1 cellular context compared by ENCODE assay signal in the genomic region with DNA sequence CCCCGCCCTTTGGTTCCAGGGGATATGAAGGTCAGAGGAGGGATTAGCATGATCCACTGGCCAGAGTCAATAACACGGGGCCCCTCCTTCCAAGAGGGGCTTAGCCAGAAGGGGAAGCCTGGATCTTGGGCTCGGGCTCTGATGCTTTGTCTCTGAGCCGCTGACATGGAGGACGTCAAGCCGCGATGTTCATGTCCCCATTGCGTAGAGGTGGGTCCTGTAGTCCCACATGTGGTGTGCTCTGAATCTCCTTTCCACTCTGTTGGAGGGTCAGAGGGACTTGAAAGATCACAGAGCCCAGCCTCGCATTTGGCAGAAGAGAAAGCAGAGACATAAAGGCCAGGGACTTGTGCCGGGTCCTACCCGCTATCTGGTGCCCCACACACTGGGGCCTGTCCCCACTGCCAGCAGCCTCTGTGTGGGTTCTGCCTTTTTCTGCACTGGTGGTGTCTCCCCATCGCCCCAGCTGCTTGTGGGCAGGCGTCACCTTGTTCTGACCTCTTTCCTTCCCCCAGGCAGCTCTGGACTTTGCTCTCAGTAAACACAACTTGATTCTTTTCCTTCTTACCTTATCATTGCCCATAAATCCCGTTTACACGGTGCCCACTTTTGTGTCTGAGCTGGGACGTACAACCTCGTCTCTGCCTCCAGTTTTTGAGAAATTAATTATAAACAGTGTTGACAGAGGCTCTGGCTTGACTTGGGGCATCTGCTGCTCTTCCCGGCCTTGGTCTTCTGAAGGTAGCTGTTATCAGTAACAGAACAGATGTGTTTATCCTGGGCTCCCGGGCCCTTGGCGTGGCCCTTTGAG.
A peak's percentile ranks its signal among the peaks of the same experiment; 100 is the strongest.
TF ChIP-seq lines count a peak whose summit lies in the region.

No MANE protein-coding gene starts in this region.

TF ChIP-seq in HepG2, 621 proteins besides CTCF, POLR2A, EP300 and RAD21 (continued from another document and continues in another):
- TF ChIP-seq, protein P1, sequence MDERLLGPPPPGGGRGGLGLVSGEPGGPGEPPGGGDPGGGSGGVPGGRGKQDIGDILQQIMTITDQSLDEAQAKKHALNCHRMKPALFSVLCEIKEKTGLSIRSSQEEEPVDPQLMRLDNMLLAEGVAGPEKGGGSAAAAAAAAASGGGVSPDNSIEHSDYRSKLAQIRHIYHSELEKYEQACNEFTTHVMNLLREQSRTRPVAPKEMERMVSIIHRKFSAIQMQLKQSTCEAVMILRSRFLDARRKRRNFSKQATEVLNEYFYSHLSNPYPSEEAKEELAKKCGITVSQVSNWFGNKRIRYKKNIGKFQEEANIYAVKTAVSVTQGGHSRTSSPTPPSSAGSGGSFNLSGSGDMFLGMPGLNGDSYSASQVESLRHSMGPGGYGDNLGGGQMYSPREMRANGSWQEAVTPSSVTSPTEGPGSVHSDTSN (CRISPR knock-in tag; IDR thresholded peaks at IDR 0.05): no peak
- TF ChIP-seq, protein P2, sequence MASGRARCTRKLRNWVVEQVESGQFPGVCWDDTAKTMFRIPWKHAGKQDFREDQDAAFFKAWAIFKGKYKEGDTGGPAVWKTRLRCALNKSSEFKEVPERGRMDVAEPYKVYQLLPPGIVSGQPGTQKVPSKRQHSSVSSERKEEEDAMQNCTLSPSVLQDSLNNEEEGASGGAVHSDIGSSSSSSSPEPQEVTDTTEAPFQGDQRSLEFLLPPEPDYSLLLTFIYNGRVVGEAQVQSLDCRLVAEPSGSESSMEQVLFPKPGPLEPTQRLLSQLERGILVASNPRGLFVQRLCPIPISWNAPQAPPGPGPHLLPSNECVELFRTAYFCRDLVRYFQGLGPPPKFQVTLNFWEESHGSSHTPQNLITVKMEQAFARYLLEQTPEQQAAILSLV (CRISPR knock-in tag; IDR thresholded peaks at IDR 0.05; ENCODE audit: borderline replicate concordance): no peak
- TF ChIP-seq SYNCRIP (IDR thresholded peaks at IDR 0.05; ENCODE audit: insufficient read depth, low read depth, low read length) (no peak), ZNF7 (CRISPR knock-in tag; IDR thresholded peaks at IDR 0.05) (no peak), ZNF713 (CRISPR knock-in tag; IDR thresholded peaks at IDR 0.05) (no peak), CREM (IDR thresholded peaks at IDR 0.05) (peak; percentile 60; the same call in 1 of the 2 replicates), CREM (CRISPR knock-in tag; IDR thresholded peaks at IDR 0.05) (no peak), HMGA1 (CRISPR knock-in tag; conservative IDR thresholded peaks at IDR 0.05) (no peak), IRF2 (CRISPR knock-in tag; IDR thresholded peaks at IDR 0.05) (peak; percentile 41), SRSF4 (IDR thresholded peaks at IDR 0.05; ENCODE audit: low read depth, low read length, poor library complexity, severe bottlenecking) (no peak), ZNF335 (CRISPR knock-in tag; IDR thresholded peaks at IDR 0.05) (peak; percentile 44; the same call in 1 of the 2 replicates), KDM5A (IDR thresholded peaks at IDR 0.05; ENCODE audit: borderline replicate concordance, low read length) (no peak), ZNF124 (CRISPR knock-in tag; IDR thresholded peaks at IDR 0.05) (0 out of 2 replicates have a peak, but pooled peaks have one; percentile 23), RXRB (CRISPR knock-in tag; IDR thresholded peaks at IDR 0.05; ENCODE audit: borderline replicate concordance) (peak; percentile 94), GFI1 (CRISPR knock-in tag; IDR thresholded peaks at IDR 0.05; ENCODE audit: borderline replicate concordance) (peak; percentile 75; the same call in 1 of the 2 replicates), SMARCE1 (IDR thresholded peaks at IDR 0.05; ENCODE audit: borderline replicate concordance) (no peak)
- TF ChIP-seq, protein P3, sequence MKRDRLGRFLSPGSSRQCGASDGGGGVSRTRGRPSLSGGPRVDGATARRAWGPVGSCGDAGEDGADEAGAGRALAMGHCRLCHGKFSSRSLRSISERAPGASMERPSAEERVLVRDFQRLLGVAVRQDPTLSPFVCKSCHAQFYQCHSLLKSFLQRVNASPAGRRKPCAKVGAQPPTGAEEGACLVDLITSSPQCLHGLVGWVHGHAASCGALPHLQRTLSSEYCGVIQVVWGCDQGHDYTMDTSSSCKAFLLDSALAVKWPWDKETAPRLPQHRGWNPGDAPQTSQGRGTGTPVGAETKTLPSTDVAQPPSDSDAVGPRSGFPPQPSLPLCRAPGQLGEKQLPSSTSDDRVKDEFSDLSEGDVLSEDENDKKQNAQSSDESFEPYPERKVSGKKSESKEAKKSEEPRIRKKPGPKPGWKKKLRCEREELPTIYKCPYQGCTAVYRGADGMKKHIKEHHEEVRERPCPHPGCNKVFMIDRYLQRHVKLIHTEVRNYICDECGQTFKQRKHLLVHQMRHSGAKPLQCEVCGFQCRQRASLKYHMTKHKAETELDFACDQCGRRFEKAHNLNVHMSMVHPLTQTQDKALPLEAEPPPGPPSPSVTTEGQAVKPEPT (CRISPR knock-in tag; IDR thresholded peaks at IDR 0.05; ENCODE audit: low read depth): no peak
- TF ChIP-seq, protein P4, sequence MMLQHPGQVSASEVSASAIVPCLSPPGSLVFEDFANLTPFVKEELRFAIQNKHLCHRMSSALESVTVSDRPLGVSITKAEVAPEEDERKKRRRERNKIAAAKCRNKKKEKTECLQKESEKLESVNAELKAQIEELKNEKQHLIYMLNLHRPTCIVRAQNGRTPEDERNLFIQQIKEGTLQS (CRISPR knock-in tag; IDR thresholded peaks at IDR 0.05): 0 out of 2 replicates have a peak, but pooled peaks have one; percentile 34
- TF ChIP-seq, protein P5, sequence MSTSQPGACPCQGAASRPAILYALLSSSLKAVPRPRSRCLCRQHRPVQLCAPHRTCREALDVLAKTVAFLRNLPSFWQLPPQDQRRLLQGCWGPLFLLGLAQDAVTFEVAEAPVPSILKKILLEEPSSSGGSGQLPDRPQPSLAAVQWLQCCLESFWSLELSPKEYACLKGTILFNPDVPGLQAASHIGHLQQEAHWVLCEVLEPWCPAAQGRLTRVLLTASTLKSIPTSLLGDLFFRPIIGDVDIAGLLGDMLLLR (CRISPR knock-in tag; IDR thresholded peaks at IDR 0.05): no peak
- TF ChIP-seq, protein P6, sequence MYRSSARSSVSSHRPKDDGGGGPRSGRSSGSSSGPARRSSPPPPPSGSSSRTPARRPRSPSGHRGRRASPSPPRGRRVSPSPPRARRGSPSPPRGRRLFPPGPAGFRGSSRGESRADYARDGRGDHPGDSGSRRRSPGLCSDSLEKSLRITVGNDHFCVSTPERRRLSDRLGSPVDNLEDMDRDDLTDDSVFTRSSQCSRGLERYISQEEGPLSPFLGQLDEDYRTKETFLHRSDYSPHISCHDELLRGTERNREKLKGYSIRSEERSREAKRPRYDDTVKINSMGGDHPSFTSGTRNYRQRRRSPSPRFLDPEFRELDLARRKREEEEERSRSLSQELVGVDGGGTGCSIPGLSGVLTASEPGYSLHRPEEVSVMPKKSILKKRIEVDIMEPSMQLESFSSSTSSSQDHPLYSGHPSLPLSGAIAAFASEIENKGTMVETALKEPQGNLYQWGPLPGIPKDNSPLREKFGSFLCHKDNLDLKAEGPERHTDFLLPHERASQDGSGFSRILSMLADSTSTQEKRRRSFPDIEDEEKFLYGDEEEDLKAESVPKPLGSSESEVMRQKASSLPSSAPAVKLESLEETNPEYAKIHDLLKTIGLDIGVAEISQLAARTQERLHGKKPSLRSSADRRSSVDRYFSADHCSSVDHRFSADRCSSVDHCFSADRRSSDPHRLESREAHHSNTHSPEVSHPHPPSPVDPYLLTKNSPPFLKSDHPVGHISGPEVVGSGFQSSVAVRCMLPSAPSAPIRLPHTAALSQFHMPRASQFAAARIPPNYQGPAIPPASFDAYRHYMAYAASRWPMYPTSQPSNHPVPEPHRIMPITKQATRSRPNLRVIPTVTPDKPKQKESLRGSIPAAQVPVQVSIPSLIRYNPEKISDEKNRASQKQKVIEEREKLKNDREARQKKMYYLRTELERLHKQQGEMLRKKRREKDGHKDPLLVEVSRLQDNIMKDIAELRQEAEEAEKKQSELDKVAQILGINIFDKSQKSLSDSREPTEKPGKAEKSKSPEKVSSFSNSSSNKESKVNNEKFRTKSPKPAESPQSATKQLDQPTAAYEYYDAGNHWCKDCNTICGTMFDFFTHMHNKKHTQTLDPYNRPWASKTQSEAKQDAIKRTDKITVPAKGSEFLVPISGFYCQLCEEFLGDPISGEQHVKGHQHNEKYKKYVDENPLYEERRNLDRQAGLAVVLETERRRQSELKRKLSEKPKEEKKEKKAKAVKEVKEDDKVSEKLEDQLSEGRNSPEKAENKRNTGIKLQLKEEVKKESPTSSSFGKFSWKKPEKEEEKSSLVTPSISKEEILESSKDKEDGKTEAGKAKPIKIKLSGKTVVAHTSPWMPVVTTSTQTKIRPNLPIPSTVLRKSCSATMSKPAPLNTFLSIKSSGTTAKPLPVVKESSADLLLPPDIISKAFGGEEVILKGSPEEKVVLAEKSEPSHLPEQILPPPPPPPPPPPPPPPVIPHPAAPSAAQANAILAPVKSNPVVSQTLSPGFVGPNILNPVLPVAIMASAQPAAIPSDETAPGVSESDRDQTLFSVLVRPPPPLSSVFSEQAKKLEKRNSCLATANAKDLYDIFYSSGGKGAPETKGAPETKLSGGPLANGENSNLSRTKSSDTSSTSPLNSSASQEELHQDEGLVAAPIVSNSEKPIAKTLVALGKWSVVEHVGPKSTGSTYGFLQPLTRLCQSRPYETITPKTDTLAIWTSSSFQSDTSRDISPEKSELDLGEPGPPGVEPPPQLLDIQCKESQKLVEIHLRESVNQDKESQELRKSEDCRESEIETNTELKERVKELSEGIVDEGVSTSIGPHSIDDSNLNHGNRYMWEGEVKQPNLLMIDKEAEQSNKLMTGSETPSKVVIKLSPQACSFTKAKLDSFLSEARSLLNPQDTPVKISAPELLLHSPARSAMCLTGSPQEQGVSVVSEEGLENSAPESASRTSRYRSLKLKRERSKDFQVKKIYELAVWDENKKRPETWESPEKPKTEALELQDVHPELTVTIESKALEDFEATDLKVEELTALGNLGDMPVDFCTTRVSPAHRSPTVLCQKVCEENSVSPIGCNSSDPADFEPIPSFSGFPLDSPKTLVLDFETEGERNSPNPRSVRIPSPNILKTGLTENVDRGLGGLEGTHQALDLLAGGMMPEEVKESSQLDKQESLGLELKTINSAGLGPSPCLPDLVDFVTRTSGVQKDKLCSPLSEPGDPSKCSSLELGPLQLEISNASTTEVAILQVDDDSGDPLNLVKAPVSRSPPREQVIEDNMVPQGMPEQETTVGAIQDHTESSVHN (CRISPR knock-in tag; IDR thresholded peaks at IDR 0.05): no peak
- TF ChIP-seq, protein P7, sequence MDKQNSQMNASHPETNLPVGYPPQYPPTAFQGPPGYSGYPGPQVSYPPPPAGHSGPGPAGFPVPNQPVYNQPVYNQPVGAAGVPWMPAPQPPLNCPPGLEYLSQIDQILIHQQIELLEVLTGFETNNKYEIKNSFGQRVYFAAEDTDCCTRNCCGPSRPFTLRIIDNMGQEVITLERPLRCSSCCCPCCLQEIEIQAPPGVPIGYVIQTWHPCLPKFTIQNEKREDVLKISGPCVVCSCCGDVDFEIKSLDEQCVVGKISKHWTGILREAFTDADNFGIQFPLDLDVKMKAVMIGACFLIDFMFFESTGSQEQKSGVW (CRISPR knock-in tag; IDR thresholded peaks at IDR 0.05; ENCODE audit: borderline replicate concordance): no peak
- TF ChIP-seq, protein P8, sequence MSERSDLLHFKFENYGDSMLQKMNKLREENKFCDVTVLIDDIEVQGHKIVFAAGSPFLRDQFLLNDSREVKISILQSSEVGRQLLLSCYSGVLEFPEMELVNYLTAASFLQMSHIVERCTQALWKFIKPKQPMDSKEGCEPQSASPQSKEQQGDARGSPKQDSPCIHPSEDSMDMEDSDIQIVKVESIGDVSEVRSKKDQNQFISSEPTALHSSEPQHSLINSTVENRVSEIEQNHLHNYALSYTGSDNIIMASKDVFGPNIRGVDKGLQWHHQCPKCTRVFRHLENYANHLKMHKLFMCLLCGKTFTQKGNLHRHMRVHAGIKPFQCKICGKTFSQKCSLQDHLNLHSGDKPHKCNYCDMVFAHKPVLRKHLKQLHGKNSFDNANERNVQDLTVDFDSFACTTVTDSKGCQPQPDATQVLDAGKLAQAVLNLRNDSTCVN (CRISPR knock-in tag; IDR thresholded peaks at IDR 0.05; ENCODE audit: borderline replicate concordance): peak; percentile 15; the same call in 1 of the 2 replicates
- TF ChIP-seq, protein P9, sequence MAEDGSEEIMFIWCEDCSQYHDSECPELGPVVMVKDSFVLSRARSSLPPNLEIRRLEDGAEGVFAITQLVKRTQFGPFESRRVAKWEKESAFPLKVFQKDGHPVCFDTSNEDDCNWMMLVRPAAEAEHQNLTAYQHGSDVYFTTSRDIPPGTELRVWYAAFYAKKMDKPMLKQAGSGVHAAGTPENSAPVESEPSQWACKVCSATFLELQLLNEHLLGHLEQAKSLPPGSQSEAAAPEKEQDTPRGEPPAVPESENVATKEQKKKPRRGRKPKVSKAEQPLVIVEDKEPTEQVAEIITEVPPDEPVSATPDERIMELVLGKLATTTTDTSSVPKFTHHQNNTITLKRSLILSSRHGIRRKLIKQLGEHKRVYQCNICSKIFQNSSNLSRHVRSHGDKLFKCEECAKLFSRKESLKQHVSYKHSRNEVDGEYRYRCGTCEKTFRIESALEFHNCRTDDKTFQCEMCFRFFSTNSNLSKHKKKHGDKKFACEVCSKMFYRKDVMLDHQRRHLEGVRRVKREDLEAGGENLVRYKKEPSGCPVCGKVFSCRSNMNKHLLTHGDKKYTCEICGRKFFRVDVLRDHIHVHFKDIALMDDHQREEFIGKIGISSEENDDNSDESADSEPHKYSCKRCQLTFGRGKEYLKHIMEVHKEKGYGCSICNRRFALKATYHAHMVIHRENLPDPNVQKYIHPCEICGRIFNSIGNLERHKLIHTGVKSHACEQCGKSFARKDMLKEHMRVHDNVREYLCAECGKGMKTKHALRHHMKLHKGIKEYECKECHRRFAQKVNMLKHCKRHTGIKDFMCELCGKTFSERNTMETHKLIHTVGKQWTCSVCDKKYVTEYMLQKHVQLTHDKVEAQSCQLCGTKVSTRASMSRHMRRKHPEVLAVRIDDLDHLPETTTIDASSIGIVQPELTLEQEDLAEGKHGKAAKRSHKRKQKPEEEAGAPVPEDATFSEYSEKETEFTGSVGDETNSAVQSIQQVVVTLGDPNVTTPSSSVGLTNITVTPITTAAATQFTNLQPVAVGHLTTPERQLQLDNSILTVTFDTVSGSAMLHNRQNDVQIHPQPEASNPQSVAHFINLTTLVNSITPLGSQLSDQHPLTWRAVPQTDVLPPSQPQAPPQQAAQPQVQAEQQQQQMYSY (CRISPR knock-in tag; IDR thresholded peaks at IDR 0.05): no peak; the same call in 1 of the 2 replicates
- TF ChIP-seq, protein P10, sequence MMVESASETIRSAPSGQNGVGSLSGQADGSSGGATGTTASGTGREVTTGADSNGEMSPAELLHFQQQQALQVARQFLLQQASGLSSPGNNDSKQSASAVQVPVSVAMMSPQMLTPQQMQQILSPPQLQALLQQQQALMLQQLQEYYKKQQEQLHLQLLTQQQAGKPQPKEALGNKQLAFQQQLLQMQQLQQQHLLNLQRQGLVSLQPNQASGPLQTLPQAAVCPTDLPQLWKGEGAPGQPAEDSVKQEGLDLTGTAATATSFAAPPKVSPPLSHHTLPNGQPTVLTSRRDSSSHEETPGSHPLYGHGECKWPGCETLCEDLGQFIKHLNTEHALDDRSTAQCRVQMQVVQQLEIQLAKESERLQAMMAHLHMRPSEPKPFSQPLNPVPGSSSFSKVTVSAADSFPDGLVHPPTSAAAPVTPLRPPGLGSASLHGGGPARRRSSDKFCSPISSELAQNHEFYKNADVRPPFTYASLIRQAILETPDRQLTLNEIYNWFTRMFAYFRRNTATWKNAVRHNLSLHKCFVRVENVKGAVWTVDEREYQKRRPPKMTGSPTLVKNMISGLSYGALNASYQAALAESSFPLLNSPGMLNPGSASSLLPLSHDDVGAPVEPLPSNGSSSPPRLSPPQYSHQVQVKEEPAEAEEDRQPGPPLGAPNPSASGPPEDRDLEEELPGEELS (CRISPR knock-in tag; IDR thresholded peaks at IDR 0.05): peak; percentile 89
